Comparison of ENCODE assay signal across 11 cellular contexts in the genomic region with DNA sequence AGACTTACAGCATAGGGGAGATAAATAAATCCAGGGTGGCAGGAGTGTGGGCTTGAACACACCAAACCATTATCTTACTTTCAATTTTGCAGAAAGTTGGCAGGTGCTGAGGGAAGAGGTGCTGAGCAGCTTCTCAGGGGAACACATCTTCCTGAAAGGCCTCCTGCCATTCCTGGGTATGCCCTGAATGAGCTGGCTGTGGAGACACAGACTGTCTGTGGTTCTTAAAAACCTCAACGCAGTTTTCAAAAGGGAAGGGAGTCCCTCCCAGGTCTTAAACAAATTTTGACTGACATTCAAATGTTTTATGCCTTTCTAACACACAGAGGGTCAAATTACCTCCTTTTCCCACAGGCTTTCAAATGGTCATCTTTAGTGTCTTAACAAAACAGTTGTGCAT.
A peak's percentile ranks its signal among the peaks of the same experiment; 100 is the strongest.
DNase-seq lines count a peak whose midpoint lies in the region; ATAC-seq and TF ChIP-seq lines count a peak whose summit lies in the region.
"Had no signal": no experiment of that assay in that cellular context is flagged by ENCODE, and none has a peak within 500 bp of the region (broad histone marks: within the 10 kb centered on the region; RNA-seq: fewer than 3 reads in every experiment).

No MANE protein-coding gene starts in this region.

- peak; percentile 62 to 71 for ATAC-seq in activated naive CD4-positive, alpha-beta T cell treated with anti-CD3 and anti-CD28 coated beads, Interleukin-2, amount 50 U/mL, for 72 hours
- ATAC-seq in HG03060 (IDR thresholded peaks at IDR 0.05; ENCODE audit: low read depth, unreplicated experiment) (peak; percentile 25), activated B cell treated with CpG ODN at 0.5 μM for 24 hours (ENCODE audit: low read depth) (no peak), HG02763 (IDR thresholded peaks at IDR 0.05; ENCODE audit: unreplicated experiment) (no peak)

- H3K4me3 ChIP-seq in HAP-1 = no peak overlapping the region

- H3K9me3 Mint-ChIP-seq in activated naive CD4-positive, alpha-beta T cell treated with anti-CD3 and anti-CD28 coated beads, Interleukin-2, amount 50 U/mL, for 72 hours = peaks cover 0 to 1% of the 10 kb centered on the region in 2 donors
- no peaks in the 10 kb centered on the region for H3K9me3 Mint-ChIP-seq in activated B cell treated with CpG ODN at 0.5 μM for 24 hours

- H3K36me3 ChIP-seq in HAP-1 (replicated peaks) = no peaks in the 10 kb centered on the region

- POLR2A ChIA-PET in activated B cell treated with CpG ODN at 0.5 μM for 24 hours (lab: Charles Lee) = no interaction called here

- peak overlapping the region; percentile 16 for H3K4me3 Mint-ChIP-seq in activated B cell treated with CpG ODN at 0.5 μM for 24 hours
- H3K4me3 Mint-ChIP-seq: brain had no signal

- DNase-seq in activated naive CD4-positive, alpha-beta T cell treated with anti-CD3 and anti-CD28 coated beads, Interleukin-2, amount 50 U/mL, for 72 hours (ENCODE audit: low spot score in 2 of 2) = no peak
- DNase-seq in activated naive CD4-positive, alpha-beta T cell treated with Interleukin-2 at 50 U/mL for 16 hours = no peak
- DNase-seq in activated B cell treated with CpG ODN at 0.5 μM for 24 hours = no peak
- DNase-seq in midbrain (lab: John Stamatoyannopoulos, UW) = no peak
- DNase-seq in HAP-1 (ENCODE audit: low spot score in 2 of 2) = no peak
- DNase-seq in germinal center (ENCODE audit: low spot score) = no peak
- DNase-seq: left cardiac atrium, NCI-H1436 treated with DMSO at 0.1 percent for 48 hours had no signal

- H3K9me3 ChIP-seq in HAP-1 = peaks cover 2% of the 10 kb centered on the region; the same call in 1 of the 2 replicates

- TF ChIP-seq CTCF in activated B cell treated with CpG ODN at 0.5 μM for 24 hours (IDR thresholded peaks at IDR 0.05) = no peak

- CTCF ChIA-PET in activated B cell treated with CpG ODN at 0.5 μM for 24 hours (lab: Charles Lee) = no interaction called here

- H3K27me3 ChIP-seq in HAP-1 (ENCODE audit: low read depth) = peaks cover 4% of the 10 kb centered on the region; the same call in 1 of the 2 replicates

- in situ Hi-C loops in HAP-1 (cut with MboI; ENCODE audit: low sequenced_read_pairs) = no loop called here

- peaks cover 7% of the 10 kb centered on the region for H3K27me3 Mint-ChIP-seq in activated B cell treated with CpG ODN at 0.5 μM for 24 hours

- H3K27ac Mint-ChIP-seq in activated naive CD4-positive, alpha-beta T cell treated with anti-CD3 and anti-CD28 coated beads, Interleukin-2, amount 50 U/mL, for 72 hours = peak overlapping the region in 1 of 2 donors; percentile 41
- no peak overlapping the region for H3K27ac Mint-ChIP-seq in activated B cell treated with CpG ODN at 0.5 μM for 24 hours
- H3K27ac Mint-ChIP-seq: brain had no signal

- H3K4me1 ChIP-seq in HAP-1 = no peaks in the 10 kb centered on the region

- H3K4me1 Mint-ChIP-seq in activated B cell treated with CpG ODN at 0.5 μM for 24 hours = peaks cover 16% of the 10 kb centered on the region
- H3K4me1 Mint-ChIP-seq: brain had no signal

- intact Hi-C loops in activated B cell treated with CpG ODN at 0.5 μM for 24 hours (cut with micrococcal nuclease) = no loop called here

- H3K36me3 Mint-ChIP-seq in activated naive CD4-positive, alpha-beta T cell treated with anti-CD3 and anti-CD28 coated beads, Interleukin-2, amount 50 U/mL, for 72 hours = peaks cover 2 to 7% of the 10 kb centered on the region in 2 donors
- no peaks in the 10 kb centered on the region for H3K36me3 Mint-ChIP-seq in activated B cell treated with CpG ODN at 0.5 μM for 24 hours (ENCODE audit: low read depth)
- H3K36me3 Mint-ChIP-seq: brain had no signal

Comparison
In these comparisons a context has a peak if more than half of its experiments do, and no peak if none do; other contexts are left out.
1. ATAC-seq: peak in activated naive CD4-positive, alpha-beta T cell treated with anti-CD3 and anti-CD28 coated beads, Interleukin-2, amount 50 U/mL, for 72 hours (2 of 2) and HG03060 (single experiment); none in activated B cell treated with CpG ODN at 0.5 μM for 24 hours (single experiment) and HG02763 (single experiment).